1 cellular context compared by ENCODE assay signal in the genomic region with DNA sequence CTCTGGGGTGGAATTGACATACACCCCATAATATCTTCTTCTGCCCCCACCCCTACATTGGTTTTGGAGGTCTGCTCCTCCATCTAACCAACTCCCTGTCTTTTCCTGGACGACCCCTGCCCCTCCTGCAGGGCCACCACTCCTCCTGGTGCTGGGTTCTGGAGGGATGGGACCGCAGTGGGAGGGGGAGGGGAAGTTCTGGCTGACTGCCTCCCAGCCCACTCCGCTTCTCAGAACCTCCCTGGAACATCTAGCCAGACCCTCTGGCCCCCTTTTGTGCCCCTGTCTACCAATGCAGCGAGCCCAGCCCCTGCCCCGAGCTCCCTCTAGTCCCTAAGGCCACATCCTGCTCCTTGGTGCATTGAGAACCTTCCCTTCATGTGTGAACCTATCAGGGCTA.
TF ChIP-seq lines count a peak whose summit lies in the region.

No MANE protein-coding gene starts in this region.

TF ChIP-seq in IMR-90, 13 proteins besides CTCF, POLR2A, EP300 and RAD21:
- TF ChIP-seq FOS (IDR thresholded peaks at IDR 0.05; ENCODE audit: low read depth, low read length) (no peak), CHD1 (IDR thresholded peaks at IDR 0.05; ENCODE audit: low read depth, low read length) (no peak), CEBPB (IDR thresholded peaks at IDR 0.05; ENCODE audit: low read depth, low read length) (no peak), BHLHE40 (IDR thresholded peaks at IDR 0.05; ENCODE audit: low read depth, low read length) (no peak), RCOR1 (IDR thresholded peaks at IDR 0.05; ENCODE audit: insufficient replicate concordance, low read length) (no peak), MAFK (IDR thresholded peaks at IDR 0.05; ENCODE audit: low read depth, low read length) (no peak), ELK1 (IDR thresholded peaks at IDR 0.05; ENCODE audit: borderline replicate concordance, low read depth, low read length) (no peak), RFX5 (IDR thresholded peaks at IDR 0.05; ENCODE audit: low read depth, low read length) (no peak), SMC3 (IDR thresholded peaks at IDR 0.05; ENCODE audit: low read depth, low read length) (no peak), MXI1 (IDR thresholded peaks at IDR 0.05; ENCODE audit: borderline replicate concordance, low read depth, low read length) (no peak), NFE2L2 (IDR thresholded peaks at IDR 0.05; ENCODE audit: low read depth, low read length) (no peak), MAZ (IDR thresholded peaks at IDR 0.05; ENCODE audit: borderline replicate concordance, low read depth, low read length) (no peak)
- TF ChIP-seq, protein P1, sequence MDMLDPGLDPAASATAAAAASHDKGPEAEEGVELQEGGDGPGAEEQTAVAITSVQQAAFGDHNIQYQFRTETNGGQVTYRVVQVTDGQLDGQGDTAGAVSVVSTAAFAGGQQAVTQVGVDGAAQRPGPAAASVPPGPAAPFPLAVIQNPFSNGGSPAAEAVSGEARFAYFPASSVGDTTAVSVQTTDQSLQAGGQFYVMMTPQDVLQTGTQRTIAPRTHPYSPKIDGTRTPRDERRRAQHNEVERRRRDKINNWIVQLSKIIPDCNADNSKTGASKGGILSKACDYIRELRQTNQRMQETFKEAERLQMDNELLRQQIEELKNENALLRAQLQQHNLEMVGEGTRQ (IDR thresholded peaks at IDR 0.05; ENCODE audit: low read depth, low read length): no peak
TF ChIP-seq in IMR-90: peak in this region for 0.
